Comparison of ENCODE assay signal across 16 cellular contexts in the genomic region with DNA sequence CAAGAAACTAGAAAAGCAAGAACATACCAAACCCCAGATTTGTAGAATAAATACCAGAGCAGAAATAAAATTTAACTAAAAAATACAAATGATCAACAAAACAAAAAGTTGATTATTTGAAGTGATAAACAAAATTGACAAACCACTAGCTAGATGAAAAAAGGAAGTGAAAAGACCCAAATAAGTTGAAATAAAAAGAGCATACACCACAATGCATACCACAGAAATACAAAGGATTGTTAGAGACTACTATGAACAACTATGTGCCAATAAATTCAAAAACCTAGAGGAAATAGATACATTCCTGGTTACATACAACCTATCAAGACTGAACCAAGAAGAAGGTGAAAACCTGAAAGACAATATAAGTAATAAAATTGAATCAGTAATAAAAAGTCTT.
A peak's percentile ranks its signal among the peaks of the same experiment; 100 is the strongest.
DNase-seq lines count a peak whose midpoint lies in the region; ATAC-seq and TF ChIP-seq lines count a peak whose summit lies in the region.
"Had no signal": no experiment of that assay in that cellular context is flagged by ENCODE, and none has a peak within 500 bp of the region (broad histone marks: within the 10 kb centered on the region; RNA-seq: fewer than 3 reads in every experiment).

No MANE protein-coding gene starts in this region.

- H3K4me3 ChIP-seq in uterus: no peak overlapping the region
- H3K4me3 ChIP-seq: dorsolateral prefrontal cortex, Peyer's patch had no signal

- TF ChIP-seq CTCF in uterus (IDR thresholded peaks at IDR 0.05): no peak

- no peak for TF ChIP-seq POLR2A in uterus (IDR thresholded peaks at IDR 0.05)

- ATAC-seq in GM18511 (IDR thresholded peaks at IDR 0.05; ENCODE audit: unreplicated experiment): peak; percentile 79
- peak; percentile 57 for ATAC-seq in GM21381 (IDR thresholded peaks at IDR 0.05; ENCODE audit: unreplicated experiment)
- peak; percentile 70 for ATAC-seq in HG02885 (IDR thresholded peaks at IDR 0.05; ENCODE audit: poor library complexity, unreplicated experiment)
- ATAC-seq in HG03460 (IDR thresholded peaks at IDR 0.05; ENCODE audit: unreplicated experiment): peak; percentile 67
- ATAC-seq: naive thymus-derived CD4-positive, alpha-beta T cell had no signal

- H3K9me3 ChIP-seq in uterus: no peaks in the 10 kb centered on the region
- H3K9me3 ChIP-seq: Peyer's patch had no signal

- intact Hi-C loops in uterus (cut with DNase I; ENCODE audit: low total_unique reads): no loop called here

- H3K4me1 ChIP-seq in uterus: no peaks in the 10 kb centered on the region
- H3K4me1 ChIP-seq: Peyer's patch had no signal

- DNase-seq in SHP77 treated with DMSO at 0.1 percent for 48 hours (lab: John Stamatoyannopoulos, UW) (no peak), iPS-NIHi11 (ENCODE audit: low spot score) (no peak), uterus (no peak), kidney glomerular epithelial cell (lab: John Stamatoyannopoulos, UW) (no peak)
- DNase-seq: activated CD4-positive, alpha-beta T cell treated with anti-CD3 and anti-CD28 coated beads for 1 hour; dorsolateral prefrontal cortex; KBM-7; naive thymus-derived CD4-positive, alpha-beta T cell; NCI-H1436; NCI-H446 treated with DMSO at 0.1 percent for 48 hours; Peyer's patch; T-helper 1 cell had no signal

- H3K27me3 ChIP-seq in uterus: no peaks in the 10 kb centered on the region
- H3K27me3 ChIP-seq: Peyer's patch had no signal

- H3K36me3 ChIP-seq in uterus: no peaks in the 10 kb centered on the region
- H3K36me3 ChIP-seq: Peyer's patch had no signal

- no peak overlapping the region for H3K27ac ChIP-seq in uterus
- H3K27ac ChIP-seq: dorsolateral prefrontal cortex, Peyer's patch had no signal
